In the genomic region with DNA sequence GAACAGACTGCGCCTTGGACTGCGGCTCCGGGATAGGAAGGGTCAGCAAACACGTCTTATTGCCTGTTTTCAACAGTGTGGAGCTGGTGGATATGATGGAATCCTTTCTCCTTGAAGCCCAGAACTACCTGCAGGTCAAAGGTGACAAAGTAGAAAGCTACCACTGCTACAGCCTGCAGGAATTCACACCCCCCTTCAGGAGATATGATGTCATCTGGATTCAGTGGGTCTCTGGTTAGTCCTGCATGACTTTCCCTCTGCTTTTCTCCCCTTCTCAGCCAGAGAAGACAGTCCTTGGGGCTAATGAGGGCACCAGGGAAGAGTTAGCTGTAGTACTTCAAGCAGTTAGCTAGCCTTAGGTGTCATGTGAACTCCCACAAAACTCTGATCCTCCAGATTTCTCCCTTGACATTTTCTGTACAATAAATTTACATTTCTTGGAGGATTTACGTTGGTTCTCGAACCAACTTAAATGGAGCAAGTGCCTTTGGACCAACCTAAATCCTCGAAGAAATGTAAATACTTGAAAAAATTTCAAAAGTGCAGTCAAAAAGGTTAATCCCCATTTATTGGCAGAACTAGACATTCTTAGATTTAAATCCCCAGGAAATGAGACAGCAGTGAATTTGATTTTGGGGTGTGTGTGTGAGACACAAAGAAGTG, we compare ENCODE assay signal across 20 cellular contexts. TPM values are rescaled to one million over a fixed set of nuclear protein-coding genes. Genes with fewer than 3 reads are reported as not detected.
DNase-seq lines count a peak whose midpoint lies in the region; TF ChIP-seq lines count a peak whose summit lies in the region.
"Had no signal": no experiment of that assay in that cellular context is flagged by ENCODE, and none has a peak within 500 bp of the region (broad histone marks: within the 10 kb centered on the region; RNA-seq: fewer than 3 reads in every experiment).

No MANE protein-coding gene starts in this region.

- H3K36me3 ChIP-seq in PC-9 (ENCODE audit: low read depth) (no peaks in the 10 kb centered on the region), trophoblast cell (ENCODE audit: control insufficient read depth in 1 of 2, insufficient read depth in 2 of 2, low read length in 2 of 2) (no peaks in the 10 kb centered on the region), brain microvascular endothelial cell (replicated peaks) (no peaks in the 10 kb centered on the region), tibial nerve (no peaks in the 10 kb centered on the region)
- H3K36me3 ChIP-seq: BE2C had no signal

- intact Hi-C loops in PC-9 (cut with micrococcal nuclease; ENCODE audit: unreplicated experiment) = no loop called here

- no peak overlapping the region for H2AK5ac ChIP-seq in trophoblast cell (ENCODE audit: low read length)

- H3K14ac ChIP-seq in trophoblast cell (ENCODE audit: low read length) = peak overlapping the region; percentile 69

- H3K4me1 ChIP-seq in PC-9 (replicated peaks; ENCODE audit: insufficient read depth) (no peaks in the 10 kb centered on the region), trophoblast cell (ENCODE audit: control insufficient read depth in 1 of 2, insufficient read depth in 2 of 2, low read length in 2 of 2) (peaks cover 5% of the 10 kb centered on the region in 2 experiments), tibial nerve (peaks cover 0 to 11% (median 0%) of the 10 kb centered on the region in 4 donors)
- H3K4me1 ChIP-seq: A549, BE2C had no signal

- in situ Hi-C loops in G401 (cut with HindIII; ENCODE audit: low sequenced_read_pairs) (no loop called here), brain microvascular endothelial cell (cut with HindIII; ENCODE audit: low pct_ligation_motif_present, low sequenced_read_pairs) (no loop called here)

- peak overlapping the region; percentile 57 for H4K8ac ChIP-seq in trophoblast cell (ENCODE audit: low read depth, low read length)

- H3K4me2 ChIP-seq in PC-9 (no peak overlapping the region), trophoblast cell (ENCODE audit: low read length) (no peak overlapping the region)
- H3K4me2 ChIP-seq: A549 had no signal

- H3K79me2 ChIP-seq in PC-9 (ENCODE audit: low read depth) (no peaks in the 10 kb centered on the region), trophoblast cell (ENCODE audit: control insufficient read depth, insufficient read depth, low read length, poor library complexity) (no peaks in the 10 kb centered on the region)

- H3K27me3 ChIP-seq in PC-9 (ENCODE audit: insufficient read depth, low read depth) (no peaks in the 10 kb centered on the region), trophoblast cell (ENCODE audit: insufficient read depth, low read length) (no peaks in the 10 kb centered on the region), brain microvascular endothelial cell (replicated peaks) (no peaks in the 10 kb centered on the region), tibial nerve (no peaks in the 10 kb centered on the region)
- H3K27me3 ChIP-seq: BE2C had no signal

- CTCF ChIA-PET in PC-9 (lab: Charles Lee) = no interaction called here

- no peak overlapping the region for H3K9ac ChIP-seq in trophoblast cell (ENCODE audit: low read length)

- H3K4ac ChIP-seq in trophoblast cell (ENCODE audit: low read depth, low read length) = no peak overlapping the region

- no peak overlapping the region for H3K4me3 ChIP-seq in PC-9
- H3K4me3 ChIP-seq in trophoblast cell (ENCODE audit: low read depth, low read length) = no peak overlapping the region
- H3K4me3 ChIP-seq in brain microvascular endothelial cell (ENCODE audit: low read depth, low read length) = no peak overlapping the region
- H3K4me3 ChIP-seq in tibial nerve = no peak overlapping the region
- H3K4me3 ChIP-seq: A549 had no signal

- H3K27ac ChIP-seq in PC-9 (no peak overlapping the region), trophoblast cell (ENCODE audit: low read depth, low read length) (no peak overlapping the region), brain microvascular endothelial cell (no peak overlapping the region), tibial nerve (no peak overlapping the region), caudate nucleus (ENCODE audit: low read depth, low read length) (no peak overlapping the region)
- H3K27ac ChIP-seq: A549, C4-2B, HL-60 had no signal

- TF ChIP-seq CTCF in PC-9 (conservative IDR thresholded peaks at IDR 0.05) = no peak
- TF ChIP-seq CTCF in brain microvascular endothelial cell (IDR thresholded peaks at IDR 0.05; ENCODE audit: low read depth, low read length, missing control alignments) = no peak
- TF ChIP-seq CTCF in tibial nerve (IDR thresholded peaks at IDR 0.05) = no peak

- TF ChIP-seq EP300 in tibial nerve (IDR thresholded peaks at IDR 0.05) = no peak

- TF ChIP-seq POLR2A in tibial nerve (IDR thresholded peaks at IDR 0.05) = no peak

- no peaks in the 10 kb centered on the region for H4K20me1 ChIP-seq in PC-9 (ENCODE audit: insufficient read depth)

- peak overlapping the region; percentile 54 for H2BK5ac ChIP-seq in trophoblast cell (ENCODE audit: low read depth, low read length, poor library complexity)

- peak overlapping the region; percentile 4 for H2BK120ac ChIP-seq in trophoblast cell (ENCODE audit: insufficient read depth, low read length, poor library complexity)

- H3F3A ChIP-seq in PC-9 (ENCODE audit: insufficient read depth, low read depth) = no peaks in the 10 kb centered on the region

- no peaks in the 10 kb centered on the region for H3K9me3 ChIP-seq in PC-9 (ENCODE audit: insufficient read depth, low read depth)
- H3K9me3 ChIP-seq in trophoblast cell (ENCODE audit: insufficient read depth, low read depth, low read length) = no peaks in the 10 kb centered on the region
- H3K9me3 ChIP-seq in tibial nerve = peaks cover 0 to 11% (median 0%) of the 10 kb centered on the region in 4 donors
- H3K9me3 ChIP-seq: A549 had no signal

- no peak overlapping the region for H3K18ac ChIP-seq in trophoblast cell (ENCODE audit: low read length)

- no peaks in the 10 kb centered on the region for H3K9me2 ChIP-seq in PC-9 (ENCODE audit: insufficient read depth)

- BruUV-seq in PC-9 (replicated peaks; lab: Mats Ljungman, UMichigan) = no TSS peak

- peak overlapping the region; percentile 58 for H4K91ac ChIP-seq in trophoblast cell (ENCODE audit: low read depth, low read length)

- POLR2A ChIA-PET in PC-9 (lab: Charles Lee; ENCODE audit: unreplicated experiment) = no interaction called here

- H2BK12ac ChIP-seq in trophoblast cell (ENCODE audit: low read length) = peak overlapping the region; percentile 81

- peaks cover 3% of the 10 kb centered on the region for H3K79me1 ChIP-seq in trophoblast cell (ENCODE audit: low read length)

- DNase-seq in G401 (ENCODE audit: low spot score) (peak; percentile 12), PC-9 (no peak), islet precursor cell (peak; percentile 56), trophoblast cell (no peak), NCI-H1694 treated with DMSO at 0.1 percent for 48 hours (lab: John Stamatoyannopoulos, UW) (no peak), brain microvascular endothelial cell (no peak), tibial nerve (ENCODE audit: low spot score in 2 of 2) (no peak), caudate nucleus (lab: John Stamatoyannopoulos, UW) (no peak)
- DNase-seq: BE2C; CD8-positive, alpha-beta T cell; COR-L47; DMS53; HCEC 1CT; KBM-7 had no signal

- H4K12ac ChIP-seq in trophoblast cell (ENCODE audit: low read depth, low read length) = no peak overlapping the region

- WGBS in trophoblast cell (ENCODE audit: extremely low coverage, insufficient coverage, insufficient read length) = no CpG with 5 or more reads among the region's 7 CpGs
- WGBS in tibial nerve, 2 donors = 80 to 93% methylated on average over 6 to 7 of the region's 7 CpGs

- H2AFZ ChIP-seq in PC-9 (peak overlapping the region; percentile 64; the same call in 1 of the 2 replicates), trophoblast cell (ENCODE audit: insufficient read depth, low read length, poor library complexity) (no peak overlapping the region)

- H3K23ac ChIP-seq in trophoblast cell (ENCODE audit: low read length) = no peak overlapping the region

RNA-seq across cellular contexts. Expression of a gene that starts 20.9 kb away (rescaled TPM):
- not detected in 2 replicates for total RNA-seq in G401 (2014; rRNA removed; shearing (Covaris generic))
- not detected in 2 replicates for total RNA-seq in PC-9 (2021)
- not detected in 2 replicates for polyA plus RNA-seq in trophoblast cell (2013)
- not detected for total RNA-seq in tibial nerve
- total RNA-seq: CD8-positive, alpha-beta T cell; Daoy; H1 had no signal
- polyA plus RNA-seq: A549, AG04450 had no signal

Comparison
In these comparisons a context has a peak if more than half of its experiments do, and no peak if none do; other contexts are left out.
1. DNase-seq: peak in G401 (single experiment) and islet precursor cell (single experiment); none in PC-9 (0 of 2), trophoblast cell (0 of 2), NCI-H1694 treated with DMSO at 0.1 percent for 48 hours (single experiment), brain microvascular endothelial cell (single experiment), tibial nerve (0 of 2) and caudate nucleus (0 of 61).